In genomic region chr3:182565916-182566524, GRCh38 we compare ENCODE assay signal across 27 cellular contexts.
DNase-seq lines count a peak whose midpoint lies in the region; FAIRE-seq and TF ChIP-seq lines count a peak whose summit lies in the region.
"Had no signal": no experiment of that assay in that cellular context is flagged by ENCODE, and none has a peak within 500 bp of the region (broad histone marks: within the 10 kb centered on the region; RNA-seq: fewer than 3 reads in every experiment).

No MANE protein-coding gene starts in this region.

- H3K36me3 ChIP-seq in astrocyte (ENCODE audit: insufficient read depth, low read length) (no peaks in the 10 kb centered on the region), keratinocyte (ENCODE audit: control insufficient read depth in 2 of 2, extremely low read depth in 1 of 2, insufficient read depth in 2 of 2, low read length in 2 of 2) (no peaks in the 10 kb centered on the region), neuronal stem cell (replicated peaks in 1 of 2; ENCODE audit: control insufficient read depth in 2 of 2, insufficient read depth in 2 of 2, low read length in 2 of 2) (no peaks in the 10 kb centered on the region), prostate gland (no peaks in the 10 kb centered on the region)
- H3K36me3 ChIP-seq: brain microvascular endothelial cell, right atrium auricular region, stomach, tibial artery had no signal

- FAIRE-seq in astrocyte (lab: Jason Lieb, UNC), result no peak
- FAIRE-seq in keratinocyte (lab: Jason Lieb, UNC), result peak; percentile 5
- FAIRE-seq: GM18507 had no signal

- H2BK12ac ChIP-seq in H9 (ENCODE audit: insufficient read length, low read depth, low read length), result no peak overlapping the region
- H2BK12ac ChIP-seq in neuronal stem cell (ENCODE audit: low read length), result no peak overlapping the region

- H2BK20ac ChIP-seq in H9 (ENCODE audit: low read depth, low read length, poor library complexity, severe bottlenecking), result no peak overlapping the region

- H2AFZ ChIP-seq in H9 (ENCODE audit: low read length) (no peak overlapping the region), astrocyte (ENCODE audit: low read depth, low read length) (no peak overlapping the region), keratinocyte (ENCODE audit: control insufficient read depth, low read length) (no peak overlapping the region), neuronal stem cell (ENCODE audit: low read length) (peak overlapping the region; percentile 51)

- H3K23ac ChIP-seq in H9 (ENCODE audit: insufficient read length, low read depth, low read length) (no peak overlapping the region), neuronal stem cell (ENCODE audit: low read depth, low read length, poor library complexity) (no peak overlapping the region)

- H4K8ac ChIP-seq in H9 (replicated peaks; ENCODE audit: insufficient read length, low read depth, low read length), result no peak overlapping the region
- H4K8ac ChIP-seq in neuronal stem cell (ENCODE audit: low read depth, low read length), result no peak overlapping the region

- no peak overlapping the region for H2BK15ac ChIP-seq in H9 (ENCODE audit: low read depth, low read length)
- no peak overlapping the region for H2BK15ac ChIP-seq in neuronal stem cell (ENCODE audit: low read length)

- no peak for TF ChIP-seq POLR2A in prostate gland (IDR thresholded peaks at IDR 0.05)

- H3K27me3 Mint-ChIP-seq in H9 (ENCODE audit: low read depth), result no peaks in the 10 kb centered on the region
- H3K27me3 Mint-ChIP-seq in astrocyte (ENCODE audit: low read depth, unreplicated experiment), result no peaks in the 10 kb centered on the region
- no peaks in the 10 kb centered on the region for H3K27me3 Mint-ChIP-seq in endothelial cell (ENCODE audit: unreplicated experiment)
- H3K27me3 Mint-ChIP-seq: activated CD8-positive, alpha-beta memory T cell treated with anti-CD3 and anti-CD28 coated beads, Interleukin-2, amount 10 ng/mL, durations not matched to agents 7 days and 5 days had no signal

- H3K4me3 Mint-ChIP-seq in H9, result no peak overlapping the region
- no peak overlapping the region for H3K4me3 Mint-ChIP-seq in astrocyte (ENCODE audit: unreplicated experiment)
- H3K4me3 Mint-ChIP-seq in endothelial cell (ENCODE audit: unreplicated experiment), result no peak overlapping the region
- H3K4me3 Mint-ChIP-seq: activated CD8-positive, alpha-beta memory T cell treated with anti-CD3 and anti-CD28 coated beads, Interleukin-2, amount 10 ng/mL, durations not matched to agents 7 days and 5 days; memory B cell had no signal

- H3K4me3 ChIP-seq in astrocyte (ENCODE audit: insufficient read depth, low read depth, low read length) (no peak overlapping the region), keratinocyte (ENCODE audit: control insufficient read depth in 2 of 3, extremely low read depth in 1 of 3, insufficient read depth in 2 of 3, low read depth in 1 of 3, low read length in 3 of 3) (no peak overlapping the region), neuronal stem cell (ENCODE audit: low read length in 2 of 2) (no peak overlapping the region), prostate gland (no peak overlapping the region)
- H3K4me3 ChIP-seq: right atrium auricular region, stomach, tibial artery had no signal

- dilution Hi-C loops in keratinocyte (cut with MboI; ENCODE audit: extremely low pct_ligation_motif_present, low sequenced_read_pairs), result no loop called here

- H3K79me1 ChIP-seq in H9 (ENCODE audit: insufficient read depth, low read depth, low read length, poor library complexity, severe bottlenecking), result no peaks in the 10 kb centered on the region
- no peaks in the 10 kb centered on the region for H3K79me1 ChIP-seq in neuronal stem cell (ENCODE audit: low read depth, low read length)

- no peak overlapping the region for H3K18ac ChIP-seq in H9 (ENCODE audit: insufficient read length, low read depth, low read length)
- no peak overlapping the region for H3K18ac ChIP-seq in neuronal stem cell (ENCODE audit: low read length)

- H3K4me1 ChIP-seq in H9 (ENCODE audit: insufficient read depth, low read length) (peaks cover 9% of the 10 kb centered on the region; the same call in 1 of the 2 replicates), astrocyte (ENCODE audit: insufficient read depth, low read length) (peaks cover 4% of the 10 kb centered on the region), keratinocyte (ENCODE audit: control insufficient read depth, extremely low read depth, insufficient read depth, low read length) (no peaks in the 10 kb centered on the region), neuronal stem cell (ENCODE audit: control insufficient read depth in 2 of 2, insufficient read depth in 1 of 2, low read depth in 1 of 2, low read length in 2 of 2) (peaks cover 13 to 36% of the 10 kb centered on the region in 2 donors), prostate gland (replicated peaks) (no peaks in the 10 kb centered on the region)
- H3K4me1 ChIP-seq: right atrium auricular region, stomach, tibial artery had no signal

- no peak overlapping the region for H3K4me2 ChIP-seq in H9 (ENCODE audit: insufficient read depth, insufficient read length, low read length)
- H3K4me2 ChIP-seq in astrocyte (ENCODE audit: low read length), result no peak overlapping the region
- H3K4me2 ChIP-seq in keratinocyte (ENCODE audit: control insufficient read depth, extremely low read depth, insufficient read depth, low read depth, low read length), result no peak overlapping the region
- H3K4me2 ChIP-seq in neuronal stem cell (ENCODE audit: insufficient read depth, low read length, poor library complexity, severe bottlenecking), result no peak overlapping the region

- no peak overlapping the region for H2BK120ac ChIP-seq in H9 (ENCODE audit: low read depth, low read length, poor library complexity, severe bottlenecking)
- no peak overlapping the region for H2BK120ac ChIP-seq in neuronal stem cell (ENCODE audit: low read depth, low read length)

- H3K9me3 ChIP-seq in H9 (ENCODE audit: control insufficient read depth, low read depth, low read length), result no peaks in the 10 kb centered on the region
- no peaks in the 10 kb centered on the region for H3K9me3 ChIP-seq in astrocyte (ENCODE audit: insufficient read depth, low read depth, low read length)
- H3K9me3 ChIP-seq in keratinocyte (ENCODE audit: control insufficient read depth, low read depth, low read length), result no peaks in the 10 kb centered on the region
- H3K9me3 ChIP-seq in neuronal stem cell (replicated peaks in 1 of 2; ENCODE audit: control insufficient read depth in 2 of 2, insufficient read depth in 1 of 2, low read depth in 1 of 2, low read length in 2 of 2), result no peaks in the 10 kb centered on the region
- H3K9me3 ChIP-seq in prostate gland, result no peaks in the 10 kb centered on the region
- H3K9me3 ChIP-seq: right atrium auricular region, stomach, tibial artery had no signal

- H3K9me3 Mint-ChIP-seq in H9, result peaks cover 0 to under 1% of the 10 kb centered on the region in 2 experiments; a peak in 1 of 5 replicates
- no peaks in the 10 kb centered on the region for H3K9me3 Mint-ChIP-seq in astrocyte (ENCODE audit: unreplicated experiment)
- no peaks in the 10 kb centered on the region for H3K9me3 Mint-ChIP-seq in endothelial cell (ENCODE audit: unreplicated experiment)

- H3K9ac ChIP-seq in H9 (ENCODE audit: extremely low read depth, insufficient read length, low read length), result no peak overlapping the region
- H3K9ac ChIP-seq in astrocyte (ENCODE audit: low read length), result no peak overlapping the region
- no peak overlapping the region for H3K9ac ChIP-seq in keratinocyte (ENCODE audit: control insufficient read depth, extremely low read depth, insufficient read depth, low read length)
- H3K9ac ChIP-seq in neuronal stem cell (ENCODE audit: low read depth, low read length, poor library complexity), result no peak overlapping the region

- no peaks in the 10 kb centered on the region for H3K9me1 ChIP-seq in keratinocyte (ENCODE audit: control insufficient read depth, extremely low read depth, insufficient read depth, low read length)

- no peak overlapping the region for H3K27ac ChIP-seq in H9 (ENCODE audit: insufficient read length, low read depth, low read length)
- H3K27ac ChIP-seq in astrocyte (ENCODE audit: low read depth, low read length), result no peak overlapping the region
- H3K27ac ChIP-seq in keratinocyte (ENCODE audit: control insufficient read depth, insufficient read depth, low read length), result no peak overlapping the region
- H3K27ac ChIP-seq in neuronal stem cell (replicated peaks; ENCODE audit: low read length), result no peak overlapping the region
- no peak overlapping the region for H3K27ac ChIP-seq in prostate gland
- H3K27ac ChIP-seq: brain microvascular endothelial cell, HL-60, right atrium auricular region, stomach, tibial artery had no signal

- no peak overlapping the region; the same call in 1 of the 2 replicates for H3K14ac ChIP-seq in H9 (ENCODE audit: insufficient read depth, low read length)
- H3K14ac ChIP-seq in neuronal stem cell (ENCODE audit: low read length), result no peak overlapping the region

- no peak overlapping the region for H3K4ac ChIP-seq in H9 (ENCODE audit: low read depth, low read length)
- H3K4ac ChIP-seq in neuronal stem cell (ENCODE audit: low read length), result no peak overlapping the region

- H3K27ac Mint-ChIP-seq in H9, result peak overlapping the region in 2 of 3 experiments; percentile 25 to 76; a peak in 3 of 7 replicates
- H3K27ac Mint-ChIP-seq in astrocyte (ENCODE audit: unreplicated experiment), result no peak overlapping the region
- no peak overlapping the region for H3K27ac Mint-ChIP-seq in endothelial cell (ENCODE audit: unreplicated experiment)
- H3K27ac Mint-ChIP-seq: activated CD8-positive, alpha-beta memory T cell treated with anti-CD3 and anti-CD28 coated beads, Interleukin-2, amount 10 ng/mL, durations not matched to agents 7 days and 5 days; memory B cell had no signal

- H3T11ph ChIP-seq in H9 (ENCODE audit: low read length), result no peak overlapping the region

- H3K4me1 Mint-ChIP-seq in H9 (peaks cover 24 to 33% of the 10 kb centered on the region in 2 experiments), astrocyte (ENCODE audit: low read depth, unreplicated experiment) (no peaks in the 10 kb centered on the region), endothelial cell (ENCODE audit: unreplicated experiment) (no peaks in the 10 kb centered on the region)
- H3K4me1 Mint-ChIP-seq: activated CD8-positive, alpha-beta memory T cell treated with anti-CD3 and anti-CD28 coated beads, Interleukin-2, amount 10 ng/mL, durations not matched to agents 7 days and 5 days; memory B cell had no signal

- no CpG with 5 or more reads among the region's 2 CpGs for WGBS in H9 (ENCODE audit: extremely low coverage, insufficient read length, low lambda C conversion rate)
- WGBS in neuronal stem cell (ENCODE audit: extremely low coverage in 2 of 2, insufficient read length in 2 of 2, insufficient replicate concordance in 1 of 2), 2 donors, result no CpG with 5 or more reads among the region's 2 CpGs
- WGBS in prostate gland, result 75% methylated on average over 2 of the region's 2 CpGs

- no peak for DNase-seq in H9
- DNase-seq in astrocyte (ENCODE audit: low read depth), result peak; percentile 5
- DNase-seq in keratinocyte (ENCODE audit: low read depth, low spot score), result no peak
- no peak for DNase-seq in neuronal stem cell (ENCODE audit: low spot score)
- no peak for DNase-seq in prostate gland (ENCODE audit: low spot score)
- DNase-seq in GM19240 (ENCODE audit: insufficient read length, low spot score), result no peak
- no peak for DNase-seq in hippocampal formation (lab: John Stamatoyannopoulos, UW)
- DNase-seq in endothelial cell (ENCODE audit: low spot score), result no peak
- DNase-seq: activated CD4-positive, alpha-beta T cell treated with anti-CD3 and anti-CD28 coated beads, Interleukin-2, amount 50 U/mL, for 1 hour; activated CD8-positive, alpha-beta memory T cell treated with anti-CD3 and anti-CD28 coated beads, Interleukin-2, amount 10 ng/mL, durations not matched to agents 7 days and 5 days; activated T-cell treated with anti-CD3 and anti-CD28 coated beads, Interleukin-2, amount 50 U/mL, for 48 hours; brain microvascular endothelial cell; COR-L47; DMS79 treated with DMSO at 0.1 percent for 48 hours; Kasumi-1; left cardiac atrium; NCI-H510A; SHP77; stimulated activated CD4-positive, alpha-beta T cell treated with anti-CD3 and anti-CD28 coated beads, Interleukin-2, amount 100 ng/mL, for 24 hours; stomach; SW 1271; T-helper 9 cell; tibial artery had no signal

- no peaks in the 10 kb centered on the region for H3K27me3 ChIP-seq in H9 (ENCODE audit: insufficient read depth, low read length)
- no peaks in the 10 kb centered on the region for H3K27me3 ChIP-seq in astrocyte (ENCODE audit: insufficient read depth, low read length)
- H3K27me3 ChIP-seq in keratinocyte (ENCODE audit: control insufficient read depth, extremely low read depth, insufficient read depth, low read length), result no peaks in the 10 kb centered on the region
- no peaks in the 10 kb centered on the region for H3K27me3 ChIP-seq in neuronal stem cell (ENCODE audit: control insufficient read depth in 3 of 3, insufficient read depth in 3 of 3, low read depth in 1 of 3, low read length in 3 of 3)
- no peaks in the 10 kb centered on the region for H3K27me3 ChIP-seq in prostate gland (replicated peaks; ENCODE audit: insufficient read depth)
- H3K27me3 ChIP-seq: brain microvascular endothelial cell, right atrium auricular region, stomach, tibial artery had no signal

- H2BK5ac ChIP-seq in H9 (ENCODE audit: insufficient read length, low read length) (no peak overlapping the region), neuronal stem cell (ENCODE audit: low read length) (no peak overlapping the region)

- peaks cover 0 to 2% (median 0%) of the 10 kb centered on the region in 3 experiments; a peak in 1 of 7 replicates for H3K36me3 Mint-ChIP-seq in H9 (ENCODE audit: insufficient read depth in 1 of 3, low read depth in 3 of 3)
- H3K36me3 Mint-ChIP-seq in astrocyte (ENCODE audit: low read depth, unreplicated experiment), result no peaks in the 10 kb centered on the region
- H3K36me3 Mint-ChIP-seq in endothelial cell (ENCODE audit: low read depth, unreplicated experiment), result no peaks in the 10 kb centered on the region
- H3K36me3 Mint-ChIP-seq: activated CD8-positive, alpha-beta memory T cell treated with anti-CD3 and anti-CD28 coated beads, Interleukin-2, amount 10 ng/mL, durations not matched to agents 7 days and 5 days; memory B cell had no signal

- H4K91ac ChIP-seq in H9 (ENCODE audit: insufficient read length, low read depth, low read length) (no peak overlapping the region), neuronal stem cell (ENCODE audit: low read depth, low read length, poor library complexity) (no peak overlapping the region)

- H2AK5ac ChIP-seq in H9 (ENCODE audit: insufficient read length, low read length), result no peak overlapping the region
- H2AK5ac ChIP-seq in neuronal stem cell (ENCODE audit: low read depth, low read length), result no peak overlapping the region

- no peaks in the 10 kb centered on the region for H3K79me2 ChIP-seq in H9 (ENCODE audit: insufficient read depth, low read length)
- no peaks in the 10 kb centered on the region for H3K79me2 ChIP-seq in astrocyte (ENCODE audit: insufficient read depth, low read length)
- H3K79me2 ChIP-seq in keratinocyte (ENCODE audit: control insufficient read depth, insufficient read depth, low read length), result no peaks in the 10 kb centered on the region

- intact Hi-C loops in prostate gland (cut with DNase I), result no loop called here

- no peak overlapping the region for H3K56ac ChIP-seq in H9 (ENCODE audit: insufficient read length, low read depth, low read length)

- no peaks in the 10 kb centered on the region for H4K20me1 ChIP-seq in H9 (ENCODE audit: control insufficient read depth, insufficient read depth, insufficient read length)
- no peaks in the 10 kb centered on the region for H4K20me1 ChIP-seq in astrocyte (ENCODE audit: insufficient read depth, low read length)
- H4K20me1 ChIP-seq in keratinocyte (ENCODE audit: control insufficient read depth, extremely low read depth, insufficient read depth, low read length), result no peaks in the 10 kb centered on the region

- H4K5ac ChIP-seq in H9 (ENCODE audit: insufficient read length, low read depth, low read length), result no peak overlapping the region

- H3K23me2 ChIP-seq in H9 (ENCODE audit: insufficient read length, low read depth, low read length, poor library complexity, severe bottlenecking), result no peaks in the 10 kb centered on the region

- no peak for TF ChIP-seq CTCF in H9 (conservative IDR thresholded peaks at IDR 0.05)
- TF ChIP-seq CTCF in astrocyte (IDR thresholded peaks at IDR 0.05; ENCODE audit: insufficient read depth, low read depth, low read length), result no peak
- no peak for TF ChIP-seq CTCF in keratinocyte (optimal IDR thresholded peaks at IDR 0.05 in 1 of 3, IDR thresholded peaks at IDR 0.05 in 1 of 3, conservative IDR thresholded peaks at IDR 0.05 in 1 of 3; ENCODE audit: extremely low read depth in 1 of 3, insufficient read depth in 2 of 3, low read length in 3 of 3)
- no peak for TF ChIP-seq CTCF in prostate gland (IDR thresholded peaks at IDR 0.05)
- TF ChIP-seq CTCF in endothelial cell (IDR thresholded peaks at IDR 0.05; ENCODE audit: unreplicated experiment), result no peak

Comparison
In these comparisons a context has a peak if more than half of its experiments do, and no peak if none do; other contexts are left out.
1. H3K27ac Mint-ChIP-seq: peak in H9 (2 of 3); none in astrocyte (single experiment) and endothelial cell (single experiment).